In the genomic region with DNA sequence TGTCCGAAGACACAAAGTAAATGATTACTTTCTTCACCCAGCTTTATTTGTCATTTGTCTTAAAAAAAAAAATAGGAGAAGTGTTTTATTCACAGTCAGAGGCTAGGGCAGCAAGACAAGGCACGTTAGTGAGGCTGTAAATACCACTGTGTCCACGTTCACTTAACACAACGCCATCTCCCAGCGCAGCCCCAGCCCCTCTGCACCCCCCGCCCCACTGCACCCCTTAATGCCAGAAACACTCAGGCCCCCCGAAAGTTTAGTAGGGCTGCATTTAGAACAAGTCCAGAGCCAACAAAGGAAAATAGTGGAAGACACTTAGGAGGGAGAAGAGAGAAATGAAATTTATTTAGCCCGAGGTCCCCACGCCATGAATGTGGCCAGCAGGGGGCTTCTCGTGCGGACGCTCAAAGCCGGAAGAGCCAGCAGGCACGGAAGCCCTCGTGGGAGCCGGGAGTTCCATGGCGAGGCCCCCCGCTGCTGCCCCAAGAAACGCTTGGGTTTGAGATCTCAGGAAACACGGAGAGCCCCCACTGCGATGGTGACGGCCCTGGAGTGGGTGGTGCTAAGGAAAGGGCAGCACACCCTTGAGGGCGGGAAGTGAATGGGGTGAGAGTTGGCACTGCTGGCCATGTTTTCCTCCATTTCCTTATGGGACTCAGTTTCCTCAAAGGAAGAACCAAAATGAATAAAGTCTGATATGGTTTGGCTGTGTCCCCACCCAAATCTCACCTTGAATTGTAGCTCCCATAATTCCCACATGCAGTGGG, we compare ENCODE assay signal across 1 cellular context.
TF ChIP-seq lines count a peak whose summit lies in the region.

No MANE protein-coding gene starts in this region.

TF ChIP-seq in K562, 482 proteins besides CTCF, POLR2A, EP300 and RAD21 (continued from another document and continues in another):
- TF ChIP-seq, protein P1, sequence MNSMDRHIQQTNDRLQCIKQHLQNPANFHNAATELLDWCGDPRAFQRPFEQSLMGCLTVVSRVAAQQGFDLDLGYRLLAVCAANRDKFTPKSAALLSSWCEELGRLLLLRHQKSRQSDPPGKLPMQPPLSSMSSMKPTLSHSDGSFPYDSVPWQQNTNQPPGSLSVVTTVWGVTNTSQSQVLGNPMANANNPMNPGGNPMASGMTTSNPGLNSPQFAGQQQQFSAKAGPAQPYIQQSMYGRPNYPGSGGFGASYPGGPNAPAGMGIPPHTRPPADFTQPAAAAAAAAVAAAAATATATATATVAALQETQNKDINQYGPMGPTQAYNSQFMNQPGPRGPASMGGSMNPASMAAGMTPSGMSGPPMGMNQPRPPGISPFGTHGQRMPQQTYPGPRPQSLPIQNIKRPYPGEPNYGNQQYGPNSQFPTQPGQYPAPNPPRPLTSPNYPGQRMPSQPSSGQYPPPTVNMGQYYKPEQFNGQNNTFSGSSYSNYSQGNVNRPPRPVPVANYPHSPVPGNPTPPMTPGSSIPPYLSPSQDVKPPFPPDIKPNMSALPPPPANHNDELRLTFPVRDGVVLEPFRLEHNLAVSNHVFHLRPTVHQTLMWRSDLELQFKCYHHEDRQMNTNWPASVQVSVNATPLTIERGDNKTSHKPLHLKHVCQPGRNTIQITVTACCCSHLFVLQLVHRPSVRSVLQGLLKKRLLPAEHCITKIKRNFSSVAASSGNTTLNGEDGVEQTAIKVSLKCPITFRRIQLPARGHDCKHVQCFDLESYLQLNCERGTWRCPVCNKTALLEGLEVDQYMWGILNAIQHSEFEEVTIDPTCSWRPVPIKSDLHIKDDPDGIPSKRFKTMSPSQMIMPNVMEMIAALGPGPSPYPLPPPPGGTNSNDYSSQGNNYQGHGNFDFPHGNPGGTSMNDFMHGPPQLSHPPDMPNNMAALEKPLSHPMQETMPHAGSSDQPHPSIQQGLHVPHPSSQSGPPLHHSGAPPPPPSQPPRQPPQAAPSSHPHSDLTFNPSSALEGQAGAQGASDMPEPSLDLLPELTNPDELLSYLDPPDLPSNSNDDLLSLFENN (IDR thresholded peaks at IDR 0.05; ENCODE audit: low read depth in 2 of 2, low read length in 2 of 2) = no peak
- TF ChIP-seq, protein P2, sequence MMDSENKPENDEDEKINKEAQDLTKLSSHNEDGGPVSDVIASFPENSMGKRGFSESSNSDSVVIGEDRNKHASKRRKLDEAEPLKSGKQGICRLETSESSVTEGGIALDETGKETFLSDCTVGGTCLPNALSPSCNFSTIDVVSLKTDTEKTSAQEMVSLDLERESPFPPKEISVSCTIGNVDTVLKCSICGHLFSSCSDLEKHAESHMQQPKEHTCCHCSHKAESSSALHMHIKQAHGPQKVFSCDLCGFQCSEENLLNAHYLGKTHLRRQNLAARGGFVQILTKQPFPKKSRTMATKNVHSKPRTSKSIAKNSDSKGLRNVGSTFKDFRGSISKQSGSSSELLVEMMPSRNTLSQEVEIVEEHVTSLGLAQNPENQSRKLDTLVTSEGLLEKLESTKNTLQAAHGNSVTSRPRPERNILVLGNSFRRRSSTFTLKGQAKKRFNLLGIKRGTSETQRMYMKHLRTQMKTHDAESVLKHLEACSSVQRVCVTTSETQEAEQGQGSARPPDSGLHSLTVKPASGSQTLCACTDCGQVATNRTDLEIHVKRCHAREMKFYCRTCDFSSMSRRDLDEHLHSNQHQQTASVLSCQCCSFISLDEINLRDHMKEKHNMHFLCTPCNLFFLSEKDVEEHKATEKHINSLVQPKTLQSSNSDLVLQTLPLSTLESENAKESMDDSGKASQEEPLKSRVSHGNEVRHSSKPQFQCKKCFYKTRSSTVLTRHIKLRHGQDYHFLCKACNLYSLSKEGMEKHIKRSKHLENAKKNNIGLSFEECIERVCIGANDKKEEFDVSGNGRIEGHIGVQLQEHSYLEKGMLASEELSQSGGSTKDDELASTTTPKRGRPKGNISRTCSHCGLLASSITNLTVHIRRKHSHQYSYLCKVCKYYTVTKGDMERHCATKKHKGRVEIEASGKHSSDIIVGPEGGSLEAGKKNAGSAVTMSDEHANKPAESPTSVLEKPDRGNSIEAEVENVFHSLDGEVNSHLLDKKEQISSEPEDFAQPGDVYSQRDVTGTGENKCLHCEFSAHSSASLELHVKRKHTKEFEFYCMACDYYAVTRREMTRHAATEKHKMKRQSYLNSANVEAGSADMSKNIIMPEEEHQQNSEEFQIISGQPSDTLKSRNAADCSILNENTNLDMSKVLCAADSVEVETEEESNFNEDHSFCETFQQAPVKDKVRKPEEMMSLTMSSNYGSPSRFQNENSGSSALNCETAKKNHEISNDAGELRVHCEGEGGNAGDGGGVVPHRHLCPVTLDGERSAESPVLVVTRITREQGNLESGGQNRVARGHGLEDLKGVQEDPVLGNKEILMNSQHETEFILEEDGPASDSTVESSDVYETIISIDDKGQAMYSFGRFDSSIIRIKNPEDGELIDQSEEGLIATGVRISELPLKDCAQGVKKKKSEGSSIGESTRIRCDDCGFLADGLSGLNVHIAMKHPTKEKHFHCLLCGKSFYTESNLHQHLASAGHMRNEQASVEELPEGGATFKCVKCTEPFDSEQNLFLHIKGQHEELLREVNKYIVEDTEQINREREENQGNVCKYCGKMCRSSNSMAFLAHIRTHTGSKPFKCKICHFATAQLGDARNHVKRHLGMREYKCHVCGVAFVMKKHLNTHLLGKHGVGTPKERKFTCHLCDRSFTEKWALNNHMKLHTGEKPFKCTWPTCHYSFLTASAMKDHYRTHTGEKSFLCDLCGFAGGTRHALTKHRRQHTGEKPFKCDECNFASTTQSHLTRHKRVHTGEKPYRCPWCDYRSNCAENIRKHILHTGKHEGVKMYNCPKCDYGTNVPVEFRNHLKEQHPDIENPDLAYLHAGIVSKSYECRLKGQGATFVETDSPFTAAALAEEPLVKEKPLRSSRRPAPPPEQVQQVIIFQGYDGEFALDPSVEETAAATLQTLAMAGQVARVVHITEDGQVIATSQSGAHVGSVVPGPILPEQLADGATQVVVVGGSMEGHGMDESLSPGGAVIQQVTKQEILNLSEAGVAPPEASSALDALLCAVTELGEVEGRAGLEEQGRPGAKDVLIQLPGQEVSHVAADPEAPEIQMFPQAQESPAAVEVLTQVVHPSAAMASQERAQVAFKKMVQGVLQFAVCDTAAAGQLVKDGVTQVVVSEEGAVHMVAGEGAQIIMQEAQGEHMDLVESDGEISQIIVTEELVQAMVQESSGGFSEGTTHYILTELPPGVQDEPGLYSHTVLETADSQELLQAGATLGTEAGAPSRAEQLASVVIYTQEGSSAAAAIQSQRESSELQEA (IDR thresholded peaks at IDR 0.05; ENCODE audit: low read depth) = no peak
- TF ChIP-seq DACH1 (IDR thresholded peaks at IDR 0.05; ENCODE audit: partially characterized antibody) (no peak), NFATC3 (IDR thresholded peaks at IDR 0.05) (no peak), PHB2 (IDR thresholded peaks at IDR 0.05; ENCODE audit: low read depth) (no peak), POLR3G (IDR thresholded peaks at IDR 0.05; ENCODE audit: extremely low read depth, insufficient read length, insufficient replicate concordance) (no peak), EHMT2 (IDR thresholded peaks at IDR 0.05) (peak; percentile 80; the same call in 1 of the 2 replicates), ETV6 (IDR thresholded peaks at IDR 0.05; ENCODE audit: borderline replicate concordance in 1 of 2, low read depth in 2 of 2, low read length in 1 of 2) (no peak), ETV6 (CRISPR knock-in tag; IDR thresholded peaks at IDR 0.05; ENCODE audit: borderline replicate concordance) (no peak), CHCHD3 (CRISPR knock-in tag; IDR thresholded peaks at IDR 0.05) (no peak), ESRRA (IDR thresholded peaks at IDR 0.05; ENCODE audit: borderline replicate concordance, low read depth) (no peak), MEF2A (IDR thresholded peaks at IDR 0.05; ENCODE audit: control insufficient read depth, low read depth, low read length) (no peak), PTTG1 (tag; IDR thresholded peaks at IDR 0.05; ENCODE audit: low read depth) (no peak), TCFL5 (CRISPR knock-in tag; conservative IDR thresholded peaks at IDR 0.05) (no peak), SIRT6 (IDR thresholded peaks at IDR 0.05; ENCODE audit: low read depth, low read length) (no peak), LCOR (CRISPR knock-in tag; IDR thresholded peaks at IDR 0.05) (0 out of 2 replicates have a peak, but pooled peaks have one; percentile 44), ZBTB8A (IDR thresholded peaks at IDR 0.05; ENCODE audit: partially characterized antibody) (no peak), RB1 (IDR thresholded peaks at IDR 0.05; ENCODE audit: low read depth) (no peak), GABPB2 (CRISPR knock-in tag; conservative IDR thresholded peaks at IDR 0.05) (no peak), SMAD3 (CRISPR knock-in tag; conservative IDR thresholded peaks at IDR 0.05) (no peak), ELF2 (CRISPR knock-in tag; IDR thresholded peaks at IDR 0.05) (peak; percentile 82), MEF2D (tag; conservative IDR thresholded peaks at IDR 0.05; ENCODE audit: low read depth) (no peak), MCM2 (IDR thresholded peaks at IDR 0.05; ENCODE audit: low read depth) (no peak), ZNF316 (IDR thresholded peaks at IDR 0.05) (no peak), DIDO1 (tag; IDR thresholded peaks at IDR 0.05; ENCODE audit: low read depth) (0 out of 2 replicates have a peak, but pooled peaks have one; percentile 36), ZNF408 (CRISPR knock-in tag; IDR thresholded peaks at IDR 0.05; ENCODE audit: low read depth) (no peak), ZNF347 (CRISPR knock-in tag; IDR thresholded peaks at IDR 0.05; ENCODE audit: low read depth) (no peak), SMARCC2 (IDR thresholded peaks at IDR 0.05; ENCODE audit: low read depth) (no peak), JUNB (CRISPR knock-in tag; conservative IDR thresholded peaks at IDR 0.05) (no peak), MIER1 (IDR thresholded peaks at IDR 0.05; ENCODE audit: low read depth) (no peak), BMI1 (IDR thresholded peaks at IDR 0.05; ENCODE audit: low read length) (no peak), ZFP1 (CRISPR knock-in tag; IDR thresholded peaks at IDR 0.05) (no peak)
- TF ChIP-seq, protein P3, sequence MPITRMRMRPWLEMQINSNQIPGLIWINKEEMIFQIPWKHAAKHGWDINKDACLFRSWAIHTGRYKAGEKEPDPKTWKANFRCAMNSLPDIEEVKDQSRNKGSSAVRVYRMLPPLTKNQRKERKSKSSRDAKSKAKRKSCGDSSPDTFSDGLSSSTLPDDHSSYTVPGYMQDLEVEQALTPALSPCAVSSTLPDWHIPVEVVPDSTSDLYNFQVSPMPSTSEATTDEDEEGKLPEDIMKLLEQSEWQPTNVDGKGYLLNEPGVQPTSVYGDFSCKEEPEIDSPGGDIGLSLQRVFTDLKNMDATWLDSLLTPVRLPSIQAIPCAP (CRISPR knock-in tag; IDR thresholded peaks at IDR 0.05; ENCODE audit: borderline replicate concordance) = no peak
- TF ChIP-seq, protein P4, sequence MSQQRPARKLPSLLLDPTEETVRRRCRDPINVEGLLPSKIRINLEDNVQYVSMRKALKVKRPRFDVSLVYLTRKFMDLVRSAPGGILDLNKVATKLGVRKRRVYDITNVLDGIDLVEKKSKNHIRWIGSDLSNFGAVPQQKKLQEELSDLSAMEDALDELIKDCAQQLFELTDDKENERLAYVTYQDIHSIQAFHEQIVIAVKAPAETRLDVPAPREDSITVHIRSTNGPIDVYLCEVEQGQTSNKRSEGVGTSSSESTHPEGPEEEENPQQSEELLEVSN (IDR thresholded peaks at IDR 0.05; ENCODE audit: borderline replicate concordance in 1 of 2, extremely low read depth in 1 of 2, insufficient read depth in 1 of 2, insufficient read length in 1 of 2, low read depth in 1 of 2, low read length in 1 of 2, poor library complexity in 1 of 2, severe bottlenecking in 1 of 2) = peak; percentile 88 to 89
